Comparison of ENCODE assay signal across 23 cellular contexts in genomic region chr4:103292959-103293358, GRCh38.
DNase-seq lines count a peak whose midpoint lies in the region; ATAC-seq and TF ChIP-seq lines count a peak whose summit lies in the region.
"Had no signal": no experiment of that assay in that cellular context is flagged by ENCODE, and none has a peak within 500 bp of the region (broad histone marks: within the 10 kb centered on the region; RNA-seq: fewer than 3 reads in every experiment).

No MANE protein-coding gene starts in this region.

- peak overlapping the region; percentile 68 for H2AFZ ChIP-seq in mammary epithelial cell (ENCODE audit: low read depth, low read length)
- H2AFZ ChIP-seq: GM23248 had no signal

- TF ChIP-seq CTCF in mammary epithelial cell (conservative IDR thresholded peaks at IDR 0.05 in 1 of 2, IDR thresholded peaks at IDR 0.05 in 1 of 2; ENCODE audit: extremely low read depth in 1 of 2, insufficient read depth in 1 of 2, low read depth in 1 of 2, low read length in 2 of 2), result no peak
- no peak for TF ChIP-seq CTCF in MCF 10A (IDR thresholded peaks at IDR 0.05; ENCODE audit: unreplicated experiment)
- no peak for TF ChIP-seq CTCF in WTC11 (IDR thresholded peaks at IDR 0.05)
- TF ChIP-seq CTCF in neural crest cell (conservative IDR thresholded peaks at IDR 0.05), result no peak
- no peak for TF ChIP-seq CTCF in upper lobe of right lung (IDR thresholded peaks at IDR 0.05)

- DNase-seq in mammary epithelial cell, result no peak
- DNase-seq in MCF 10A (ENCODE audit: unreplicated experiment), result no peak
- DNase-seq in WTC11 (ENCODE audit: low spot score), result no peak
- DNase-seq in neural crest cell (ENCODE audit: low read depth, low spot score), result no peak
- no peak for DNase-seq in left lobe of liver (ENCODE audit: low spot score)
- DNase-seq in upper lobe of right lung, result no peak
- DNase-seq: ACHN; AML-193; BE2C; CD4-positive, alpha-beta T cell; CD8-positive, alpha-beta memory T cell; DMS 273 treated with DMSO at 0.1 percent for 48 hours; DMS79; EL; GDM1; GM23248; H9 had no signal

- BruUV-seq in mammary epithelial cell (replicated peaks; lab: Mats Ljungman, UMichigan) (no TSS peak), MCF 10A (replicated peaks; lab: Mats Ljungman, UMichigan) (no TSS peak)

- no peak overlapping the region for H3K4me3 ChIP-seq in mammary epithelial cell (replicated peaks in 1 of 3; ENCODE audit: insufficient read depth in 1 of 3, low read depth in 2 of 3, low read length in 3 of 3)
- no peak overlapping the region for H3K4me3 ChIP-seq in upper lobe of right lung
- H3K4me3 ChIP-seq: BLaER1 treated with 17β-estradiol and CSF1 and Interleukin-3, amounts not matched to agents 10 nM and 100 nM; GM12878; GM23248 had no signal

- H3K36me3 Mint-ChIP-seq in MCF 10A (ENCODE audit: insufficient read depth, unreplicated experiment) (no peaks in the 10 kb centered on the region), WTC11 (peaks cover 8% of the 10 kb centered on the region), neural crest cell (ENCODE audit: low read depth) (peaks cover 2% of the 10 kb centered on the region)
- H3K36me3 Mint-ChIP-seq: CD14-positive monocyte; CD8-positive, alpha-beta memory T cell had no signal

- no peaks in the 10 kb centered on the region for H3K79me2 ChIP-seq in mammary epithelial cell (ENCODE audit: insufficient read depth, low read length)

- H3K9me3 ChIP-seq in mammary epithelial cell (replicated peaks; ENCODE audit: insufficient read depth, low read length), result no peaks in the 10 kb centered on the region
- H3K9me3 ChIP-seq in upper lobe of right lung, result no peaks in the 10 kb centered on the region
- H3K9me3 ChIP-seq: BE2C had no signal

- H3K9ac ChIP-seq in mammary epithelial cell (ENCODE audit: insufficient read depth, low read length), result no peak overlapping the region
- H3K9ac ChIP-seq: BLaER1 treated with 17β-estradiol and CSF1 and Interleukin-3, amounts not matched to agents 10 nM and 100 nM; GM23248 had no signal

- dilution Hi-C loops in mammary epithelial cell (cut with HindIII; ENCODE audit: low sequenced_read_pairs), result no loop called here

- POLR2A ChIA-PET in MCF 10A (lab: Yijun Ruan, JAX), result no interaction called here
- POLR2A ChIA-PET in WTC11 (lab: Charles Lee), result no interaction called here

- CTCF ChIA-PET in mammary epithelial cell (lab: Charles Lee; ENCODE audit: low non-redundant PET) (no interaction called here), MCF 10A (lab: Yijun Ruan, JAX) (no interaction called here), WTC11 (lab: Charles Lee) (no interaction called here)

- in situ Hi-C loops in mammary epithelial cell (cut with MboI; ENCODE audit: low sequenced_read_pairs in 2 of 2), result no loop called here

- no peaks in the 10 kb centered on the region for H4K20me1 ChIP-seq in mammary epithelial cell (ENCODE audit: insufficient read depth, low read length)
- H4K20me1 ChIP-seq: BLaER1 treated with 17β-estradiol and CSF1 and Interleukin-3, amounts not matched to agents 10 nM and 100 nM had no signal

- intact Hi-C loops in mammary epithelial cell (cut with micrococcal nuclease) (no loop called here), MCF 10A (cut with micrococcal nuclease) (no loop called here), upper lobe of right lung (cut with DNase I) (no loop called here)

- H3K4me3 Mint-ChIP-seq in MCF 10A (ENCODE audit: unreplicated experiment) (no peak overlapping the region), WTC11 (no peak overlapping the region), neural crest cell (no peak overlapping the region)
- H3K4me3 Mint-ChIP-seq: CD14-positive monocyte; CD4-positive, alpha-beta T cell; CD8-positive, alpha-beta memory T cell; H9 had no signal

- H3K27me3 ChIP-seq in mammary epithelial cell (ENCODE audit: insufficient read depth, low read length) (no peaks in the 10 kb centered on the region), upper lobe of right lung (no peaks in the 10 kb centered on the region)
- H3K27me3 ChIP-seq: BE2C; BLaER1 treated with 17β-estradiol and CSF1 and Interleukin-3, amounts not matched to agents 10 nM and 100 nM had no signal

- ATAC-seq in WTC11, result no peak
- no peak for ATAC-seq in left lobe of liver
- ATAC-seq in HG03175 (IDR thresholded peaks at IDR 0.05; ENCODE audit: unreplicated experiment), result no peak
- no peak for ATAC-seq in upper lobe of right lung
- ATAC-seq: GM12878, HCT116 had no signal

- H3K4me1 ChIP-seq in mammary epithelial cell (ENCODE audit: insufficient read depth, low read length) (peaks cover 11% of the 10 kb centered on the region), upper lobe of right lung (no peaks in the 10 kb centered on the region)
- H3K4me1 ChIP-seq: BE2C; BLaER1 treated with 17β-estradiol and CSF1 and Interleukin-3, amounts not matched to agents 10 nM and 100 nM had no signal

- H3K36me3 ChIP-seq in mammary epithelial cell (ENCODE audit: insufficient read depth, low read length), result no peaks in the 10 kb centered on the region
- H3K36me3 ChIP-seq in upper lobe of right lung, result no peaks in the 10 kb centered on the region
- H3K36me3 ChIP-seq: BE2C; BLaER1 treated with 17β-estradiol and CSF1 and Interleukin-3, amounts not matched to agents 10 nM and 100 nM had no signal

- no peak overlapping the region for H3K27ac ChIP-seq in mammary epithelial cell (ENCODE audit: insufficient read depth, low read depth, low read length)
- no peak overlapping the region for H3K27ac ChIP-seq in upper lobe of right lung
- H3K27ac ChIP-seq: 22Rv1; BLaER1 treated with 17β-estradiol and CSF1 and Interleukin-3, amounts not matched to agents 10 nM and 100 nM; GM23248 had no signal

- H3K9me3 Mint-ChIP-seq in MCF 10A (ENCODE audit: unreplicated experiment), result no peaks in the 10 kb centered on the region
- peaks cover 12% of the 10 kb centered on the region; the same call in 1 of the 2 replicates for H3K9me3 Mint-ChIP-seq in WTC11
- no peaks in the 10 kb centered on the region for H3K9me3 Mint-ChIP-seq in neural crest cell
- H3K9me3 Mint-ChIP-seq: CD4-positive, alpha-beta T cell had no signal

- WGBS in mammary epithelial cell (ENCODE audit: low coverage, missing lambda C conversion rate), result 42% methylated on average over 3 of the region's 3 CpGs

- no peak overlapping the region for H3K4me2 ChIP-seq in mammary epithelial cell (ENCODE audit: insufficient read depth, low read depth, low read length)
- H3K4me2 ChIP-seq: BLaER1 treated with 17β-estradiol and CSF1 and Interleukin-3, amounts not matched to agents 10 nM and 100 nM had no signal

- no peaks in the 10 kb centered on the region for H3K27me3 Mint-ChIP-seq in MCF 10A (ENCODE audit: insufficient read depth, unreplicated experiment)
- no peaks in the 10 kb centered on the region for H3K27me3 Mint-ChIP-seq in WTC11 (ENCODE audit: low read depth)
- no peaks in the 10 kb centered on the region for H3K27me3 Mint-ChIP-seq in neural crest cell (ENCODE audit: low read depth)
- H3K27me3 Mint-ChIP-seq: CD4-positive, alpha-beta T cell had no signal

- H3K4me1 Mint-ChIP-seq in MCF 10A (ENCODE audit: insufficient read depth, unreplicated experiment) (peaks cover 12% of the 10 kb centered on the region), WTC11 (peaks cover 2% of the 10 kb centered on the region; the same call in 1 of the 2 replicates), neural crest cell (peaks cover 25% of the 10 kb centered on the region)
- H3K4me1 Mint-ChIP-seq: CD14-positive monocyte; CD8-positive, alpha-beta memory T cell had no signal

- H3K27ac Mint-ChIP-seq in MCF 10A (ENCODE audit: low read depth, unreplicated experiment) (no peak overlapping the region), WTC11 (peak overlapping the region; percentile 50; the same call in 1 of the 2 replicates), neural crest cell (ENCODE audit: unreplicated experiment) (peak overlapping the region; percentile 64)
- H3K27ac Mint-ChIP-seq: CD14-positive monocyte; CD4-positive, alpha-beta T cell; CD8-positive, alpha-beta memory T cell had no signal

TF ChIP-seq in WTC11, 78 proteins besides CTCF, POLR2A, EP300 and RAD21 (continues in another document):
- TF ChIP-seq SMAD3 (CRISPR knock-in tag; IDR thresholded peaks at IDR 0.05; ENCODE audit: borderline replicate concordance), result no peak
- TF ChIP-seq PREB (CRISPR knock-in tag; IDR thresholded peaks at IDR 0.05; ENCODE audit: borderline replicate concordance), result no peak
- TF ChIP-seq SMAD4 (CRISPR knock-in tag; IDR thresholded peaks at IDR 0.05), result no peak
